Comparison of ENCODE assay signal across 11 cellular contexts in genomic region chr16:75243667-75244224, GRCh38. TPM values are rescaled to one million over a fixed set of nuclear protein-coding genes. Genes with fewer than 3 reads are reported as not detected.
DNase-seq lines count a peak whose midpoint lies in the region; ATAC-seq and TF ChIP-seq lines count a peak whose summit lies in the region.
"Had no signal": no experiment of that assay in that cellular context is flagged by ENCODE, and none has a peak within 500 bp of the region (broad histone marks: within the 10 kb centered on the region; RNA-seq: fewer than 3 reads in every experiment).

No MANE protein-coding gene starts in this region.

- dilution Hi-C loops in IMR-90 (cut with HindIII; ENCODE audit: low sequenced_read_pairs, unreplicated experiment), result no loop called here

- BruUV-seq in IMR-90 (replicated peaks; lab: Mats Ljungman, UMichigan), result no TSS peak

- H4K5ac ChIP-seq in IMR-90 (ENCODE audit: low read depth, low read length), result peak overlapping the region; percentile 79

- H3K27ac ChIP-seq in IMR-90 (ENCODE audit: insufficient read depth, low read length), result peak overlapping the region; percentile 93
- peak overlapping the region; percentile 98 for H3K27ac ChIP-seq in cingulate gyrus (ENCODE audit: low read depth, low read length)
- peak overlapping the region; percentile 83 for H3K27ac ChIP-seq in muscle layer of colon (ENCODE audit: low read depth, low read length)
- peak overlapping the region in 2 of 3 donors; percentile 85 to 91 for H3K27ac ChIP-seq in thyroid gland

- H3K79me1 ChIP-seq in IMR-90 (ENCODE audit: low read depth in 1 of 2, low read length in 2 of 2), result peaks cover 8 to 53% of the 10 kb centered on the region in 2 experiments; a peak in 3 of 4 replicates

- CTCF ChIA-PET in IMR-90 (lab: Yijun Ruan, JAX), result no interaction called here

- H3K36me3 ChIP-seq in IMR-90 (ENCODE audit: control insufficient read depth, insufficient read depth, low read length), result peaks cover 33% of the 10 kb centered on the region
- peaks cover 13% of the 10 kb centered on the region for H3K36me3 ChIP-seq in muscle layer of colon (ENCODE audit: insufficient read depth, low read length)
- H3K36me3 ChIP-seq in thyroid gland, result peaks cover 10 to 12% of the 10 kb centered on the region in 2 donors

- in situ Hi-C loops in IMR-90 (cut with MboI; ENCODE audit: low sequenced_read_pairs), result no loop called here

- TF ChIP-seq CTCF in IMR-90 (conservative IDR thresholded peaks at IDR 0.05; ENCODE audit: low read depth, low read length) (no peak), thyroid gland (IDR thresholded peaks at IDR 0.05) (no peak)

- H3K4me1 ChIP-seq in IMR-90 (ENCODE audit: control insufficient read depth, insufficient read depth, low read length), result peaks cover 58% of the 10 kb centered on the region
- peaks cover 63% of the 10 kb centered on the region for H3K4me1 ChIP-seq in muscle layer of colon (ENCODE audit: insufficient read depth, low read length)
- H3K4me1 ChIP-seq in thyroid gland, result peaks cover 50 to 77% of the 10 kb centered on the region in 2 donors

- peaks cover 36% of the 10 kb centered on the region for H3K9me1 ChIP-seq in IMR-90 (ENCODE audit: insufficient read depth, low read length)

- H3K9me3 ChIP-seq in IMR-90 (ENCODE audit: control insufficient read depth, insufficient read depth, low read length), result no peaks in the 10 kb centered on the region
- no peaks in the 10 kb centered on the region for H3K9me3 ChIP-seq in muscle layer of colon (ENCODE audit: low read length)
- no peaks in the 10 kb centered on the region for H3K9me3 ChIP-seq in thyroid gland

- TF ChIP-seq RAD21 in IMR-90 (IDR thresholded peaks at IDR 0.05; ENCODE audit: low read length), result no peak

- H4K20me1 ChIP-seq in IMR-90 (ENCODE audit: insufficient read depth, low read length), result peaks cover 79% of the 10 kb centered on the region

- H2AK5ac ChIP-seq in IMR-90 (ENCODE audit: low read depth, low read length), result peak overlapping the region; percentile 97

- H3K18ac ChIP-seq in IMR-90 (ENCODE audit: low read depth, low read length), result peak overlapping the region; percentile 92; the same call in 1 of the 2 replicates

- H3K4me2 ChIP-seq in IMR-90 (ENCODE audit: low read depth, low read length), result peak overlapping the region; percentile 55

- peak overlapping the region; percentile 99; the same call in 1 of the 2 replicates for H3K23ac ChIP-seq in IMR-90 (ENCODE audit: low read depth, low read length)

- POLR2A ChIA-PET in IMR-90 (lab: Charles Lee; ENCODE audit: unreplicated experiment), result no interaction called here

- H3K9ac ChIP-seq in IMR-90 (ENCODE audit: low read depth, low read length) (peak overlapping the region; percentile 72; the same call in 1 of the 2 replicates), muscle layer of colon (ENCODE audit: low read length) (no peak overlapping the region)

- H3K4me3 ChIP-seq in IMR-90 (ENCODE audit: insufficient read depth, low read depth, low read length) (no peak overlapping the region), muscle layer of colon (ENCODE audit: low read depth in 1 of 2, low read length in 2 of 2) (no peak overlapping the region), thyroid gland (replicated peaks in 1 of 3) (no peak overlapping the region)

- H3K14ac ChIP-seq in IMR-90 (replicated peaks; ENCODE audit: low read depth, low read length), result peak overlapping the region; percentile 100

- peak overlapping the region; percentile 100 for H3K4ac ChIP-seq in IMR-90 (ENCODE audit: low read depth, low read length)

- H2BK5ac ChIP-seq in IMR-90 (ENCODE audit: low read depth, low read length, poor library complexity, severe bottlenecking), result peak overlapping the region; percentile 98

- H2BK15ac ChIP-seq in IMR-90 (ENCODE audit: low read depth, low read length), result peak overlapping the region; percentile 97; the same call in 2 of the 3 replicates

- TF ChIP-seq POLR2A in IMR-90 (IDR thresholded peaks at IDR 0.05; ENCODE audit: low read depth, low read length), result no peak
- TF ChIP-seq POLR2A in thyroid gland (IDR thresholded peaks at IDR 0.05), result no peak

- WGBS in IMR-90 (ENCODE audit: extremely low coverage in 2 of 2, insufficient read length in 1 of 2), 2 experiments, result 70% methylated on average over 7 of the region's 20 CpGs; no CpG with 5 or more reads in 1 of the 2 experiments
- WGBS in thyroid gland, 2 donors, result 80 to 81% methylated on average over 16 to 18 of the region's 20 CpGs

- H2AK9ac ChIP-seq in IMR-90 (replicated peaks; ENCODE audit: low read depth, low read length, poor library complexity), result peak overlapping the region; percentile 99

- H2BK20ac ChIP-seq in IMR-90 (ENCODE audit: low read depth, low read length), result peak overlapping the region; percentile 99

- H3K27me3 ChIP-seq in IMR-90 (ENCODE audit: control insufficient read depth, insufficient read depth, low read length), result no peaks in the 10 kb centered on the region
- no peaks in the 10 kb centered on the region for H3K27me3 ChIP-seq in muscle layer of colon (ENCODE audit: control insufficient read depth in 1 of 2, insufficient read depth in 2 of 2, low read length in 2 of 2)
- H3K27me3 ChIP-seq in thyroid gland, result no peaks in the 10 kb centered on the region

- peak overlapping the region; percentile 99 for H2BK120ac ChIP-seq in IMR-90 (ENCODE audit: low read depth, low read length)

- ATAC-seq in IMR-90 (ENCODE audit: low read depth) (no peak), HG03457 (IDR thresholded peaks at IDR 0.05; ENCODE audit: unreplicated experiment) (no peak), HG03139 (IDR thresholded peaks at IDR 0.05; ENCODE audit: unreplicated experiment) (no peak), HG02642 (IDR thresholded peaks at IDR 0.05; ENCODE audit: poor library complexity, unreplicated experiment) (no peak)

- H4K91ac ChIP-seq in IMR-90 (ENCODE audit: insufficient read depth, low read depth, low read length), result peak overlapping the region; percentile 100

- peak overlapping the region; percentile 61 for H2AFZ ChIP-seq in IMR-90 (replicated peaks; ENCODE audit: low read length, poor library complexity)

- peak overlapping the region; percentile 97 for H3K56ac ChIP-seq in IMR-90 (ENCODE audit: extremely low read depth, insufficient read depth, low read length)

- H4K8ac ChIP-seq in IMR-90 (ENCODE audit: low read depth in 2 of 2, low read length in 2 of 2), result peak overlapping the region; percentile 97 to 100

- DNase-seq in IMR-90 (no peak), thyroid gland (no peak), cerebellar cortex (ENCODE audit: low spot score) (no peak)
- DNase-seq: activated CD4-positive, alpha-beta T cell treated with anti-CD3 and anti-CD28 coated beads, Interleukin-2, amount 50 U/mL, for 1 hour; activated naive CD8-positive, alpha-beta T cell treated with anti-CD3 and anti-CD28 coated beads, Interleukin-2, amount 10 ng/mL, durations not matched to agents 7 days and 5 days had no signal

- intact Hi-C loops in IMR-90 (cut with micrococcal nuclease) (no loop called here), thyroid gland (cut with DNase I) (no loop called here)

TF ChIP-seq in IMR-90, 13 proteins besides CTCF, POLR2A, EP300 and RAD21:
- TF ChIP-seq USF2 (IDR thresholded peaks at IDR 0.05; ENCODE audit: low read depth, low read length) (no peak), CEBPB (IDR thresholded peaks at IDR 0.05; ENCODE audit: low read depth, low read length) (no peak), ELK1 (IDR thresholded peaks at IDR 0.05; ENCODE audit: borderline replicate concordance, low read depth, low read length) (no peak), FOS (IDR thresholded peaks at IDR 0.05; ENCODE audit: low read depth, low read length) (no peak), RCOR1 (IDR thresholded peaks at IDR 0.05; ENCODE audit: insufficient replicate concordance, low read length) (no peak), MXI1 (IDR thresholded peaks at IDR 0.05; ENCODE audit: borderline replicate concordance, low read depth, low read length) (no peak), MAZ (IDR thresholded peaks at IDR 0.05; ENCODE audit: borderline replicate concordance, low read depth, low read length) (no peak), NFE2L2 (IDR thresholded peaks at IDR 0.05; ENCODE audit: low read depth, low read length) (no peak), RFX5 (IDR thresholded peaks at IDR 0.05; ENCODE audit: low read depth, low read length) (no peak), MAFK (IDR thresholded peaks at IDR 0.05; ENCODE audit: low read depth, low read length) (no peak), BHLHE40 (IDR thresholded peaks at IDR 0.05; ENCODE audit: low read depth, low read length) (no peak)

RNA-seq across cellular contexts. Expression of gene BCAR1, which starts 7.7 kb away (rescaled TPM):
- total RNA-seq in IMR-90 (2012; rRNA removed) (17.8 and 18.1 TPM in 2 replicates), thyroid gland (10 to 100 TPM; 51.1 to 89.9 (median 71.3) TPM)
- polyA plus RNA-seq in IMR-90 (2012; rRNA removed), result 99.4 and 127 TPM in 2 replicates
- 84.8 and 140 TPM in 2 replicates for polyA plus RNA-seq in IMR-90 (2012; cell fraction: cytosol; rRNA removed)
- polyA plus RNA-seq in IMR-90 (2012; cell fraction: nucleus; rRNA removed; ENCODE audit: low replicate concordance), result 214 and 473 TPM in 2 replicates
- total RNA-seq: activated naive CD8-positive, alpha-beta T cell treated with anti-CD3 and anti-CD28 coated beads, Interleukin-2, amount 10 ng/mL, durations not matched to agents 7 days and 5 days had no signal

RNA-seq across cellular contexts. Expression of gene CTRB1, which starts 25.0 kb away (rescaled TPM):
- not detected in 2 replicates for total RNA-seq in IMR-90 (2012; rRNA removed)
- polyA plus RNA-seq in IMR-90 (2012; rRNA removed), result not detected in 2 replicates
- polyA plus RNA-seq in IMR-90 (2012; cell fraction: cytosol; rRNA removed), result not detected in 2 replicates
- polyA plus RNA-seq in IMR-90 (2012; cell fraction: nucleus; rRNA removed; ENCODE audit: low replicate concordance), result not detected in 2 replicates
- not detected for total RNA-seq in thyroid gland
- total RNA-seq: activated naive CD8-positive, alpha-beta T cell treated with anti-CD3 and anti-CD28 coated beads, Interleukin-2, amount 10 ng/mL, durations not matched to agents 7 days and 5 days; epithelial cell of proximal tubule had no signal

RNA-seq across cellular contexts. Expression of gene CTRB2, which starts 36.8 kb away (rescaled TPM):
- total RNA-seq in IMR-90 (2012; rRNA removed) (not detected in 2 replicates), thyroid gland (not detected)
- not detected in 2 replicates for polyA plus RNA-seq in IMR-90 (2012; rRNA removed)
- not detected in 2 replicates for polyA plus RNA-seq in IMR-90 (2012; cell fraction: cytosol; rRNA removed)
- 0.09 TPM in 1 of 2 replicates, not detected in the other for polyA plus RNA-seq in IMR-90 (2012; cell fraction: nucleus; rRNA removed; ENCODE audit: low replicate concordance)
- total RNA-seq: activated naive CD8-positive, alpha-beta T cell treated with anti-CD3 and anti-CD28 coated beads, Interleukin-2, amount 10 ng/mL, durations not matched to agents 7 days and 5 days; epithelial cell of proximal tubule had no signal
